ENCODE assay signal across 1 cellular context in the genomic region with DNA sequence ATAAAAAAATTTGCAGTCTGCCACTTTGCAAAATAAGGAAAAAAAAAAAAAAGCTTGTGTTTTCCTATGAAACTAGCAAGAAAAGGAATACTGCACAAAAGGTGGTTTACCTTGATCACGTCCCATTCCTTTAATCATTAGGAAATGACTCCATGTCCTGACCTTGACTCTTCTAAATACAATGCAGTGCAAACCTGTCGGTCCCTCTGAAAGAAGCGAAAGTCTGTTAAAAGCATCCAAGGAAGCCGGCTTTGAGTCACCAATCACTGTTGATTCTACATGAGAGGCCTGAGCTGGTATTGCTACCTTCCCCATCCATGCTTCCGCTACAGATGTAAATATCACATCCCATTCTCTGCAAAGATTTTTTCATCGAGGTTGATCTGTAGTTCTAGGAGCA.
A peak's percentile ranks its signal among the peaks of the same experiment; 100 is the strongest.
TF ChIP-seq lines count a peak whose summit lies in the region.

No MANE protein-coding gene starts in this region.

TF ChIP-seq in HepG2, 621 proteins besides CTCF, POLR2A, EP300 and RAD21 (continued from another document):
- TF ChIP-seq, protein P1, sequence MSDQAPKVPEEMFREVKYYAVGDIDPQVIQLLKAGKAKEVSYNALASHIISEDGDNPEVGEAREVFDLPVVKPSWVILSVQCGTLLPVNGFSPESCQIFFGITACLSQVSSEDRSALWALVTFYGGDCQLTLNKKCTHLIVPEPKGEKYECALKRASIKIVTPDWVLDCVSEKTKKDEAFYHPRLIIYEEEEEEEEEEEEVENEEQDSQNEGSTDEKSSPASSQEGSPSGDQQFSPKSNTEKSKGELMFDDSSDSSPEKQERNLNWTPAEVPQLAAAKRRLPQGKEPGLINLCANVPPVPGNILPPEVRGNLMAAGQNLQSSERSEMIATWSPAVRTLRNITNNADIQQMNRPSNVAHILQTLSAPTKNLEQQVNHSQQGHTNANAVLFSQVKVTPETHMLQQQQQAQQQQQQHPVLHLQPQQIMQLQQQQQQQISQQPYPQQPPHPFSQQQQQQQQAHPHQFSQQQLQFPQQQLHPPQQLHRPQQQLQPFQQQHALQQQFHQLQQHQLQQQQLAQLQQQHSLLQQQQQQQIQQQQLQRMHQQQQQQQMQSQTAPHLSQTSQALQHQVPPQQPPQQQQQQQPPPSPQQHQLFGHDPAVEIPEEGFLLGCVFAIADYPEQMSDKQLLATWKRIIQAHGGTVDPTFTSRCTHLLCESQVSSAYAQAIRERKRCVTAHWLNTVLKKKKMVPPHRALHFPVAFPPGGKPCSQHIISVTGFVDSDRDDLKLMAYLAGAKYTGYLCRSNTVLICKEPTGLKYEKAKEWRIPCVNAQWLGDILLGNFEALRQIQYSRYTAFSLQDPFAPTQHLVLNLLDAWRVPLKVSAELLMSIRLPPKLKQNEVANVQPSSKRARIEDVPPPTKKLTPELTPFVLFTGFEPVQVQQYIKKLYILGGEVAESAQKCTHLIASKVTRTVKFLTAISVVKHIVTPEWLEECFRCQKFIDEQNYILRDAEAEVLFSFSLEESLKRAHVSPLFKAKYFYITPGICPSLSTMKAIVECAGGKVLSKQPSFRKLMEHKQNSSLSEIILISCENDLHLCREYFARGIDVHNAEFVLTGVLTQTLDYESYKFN (CRISPR knock-in tag; conservative IDR thresholded peaks at IDR 0.05) = peak; percentile 58
- TF ChIP-seq NFYC (CRISPR knock-in tag; IDR thresholded peaks at IDR 0.05) (peak; percentile 18; the same call in 1 of the 2 replicates), FOSL2 (CRISPR knock-in tag; IDR thresholded peaks at IDR 0.05) (peak; percentile 91), FOXK1 (CRISPR knock-in tag; IDR thresholded peaks at IDR 0.05; ENCODE audit: borderline replicate concordance, low read depth) (peak; percentile 52; the same call in 1 of the 2 replicates), GFI1 (CRISPR knock-in tag; IDR thresholded peaks at IDR 0.05; ENCODE audit: borderline replicate concordance) (peak; percentile 24; the same call in 1 of the 2 replicates), TEAD3 (CRISPR knock-in tag; optimal IDR thresholded peaks at IDR 0.05; ENCODE audit: borderline replicate concordance) (peak; percentile 54), CREM (IDR thresholded peaks at IDR 0.05) (peak; percentile 79), CREM (CRISPR knock-in tag; IDR thresholded peaks at IDR 0.05) (no peak), ARID3A (IDR thresholded peaks at IDR 0.05; ENCODE audit: low read depth, low read length) (peak; percentile 51; the same call in 1 of the 2 replicates), ZNF576 (CRISPR knock-in tag; IDR thresholded peaks at IDR 0.05) (no peak), SNRNP70 (IDR thresholded peaks at IDR 0.05; ENCODE audit: low read depth, low read length) (no peak), ZSCAN31 (CRISPR knock-in tag; IDR thresholded peaks at IDR 0.05; ENCODE audit: low read depth) (no peak), ZNF768 (CRISPR knock-in tag; IDR thresholded peaks at IDR 0.05) (no peak), THAP11 (CRISPR knock-in tag; IDR thresholded peaks at IDR 0.05) (peak; percentile 36; the same call in 1 of the 2 replicates), ZNF784 (CRISPR knock-in tag; IDR thresholded peaks at IDR 0.05; ENCODE audit: borderline replicate concordance) (no peak), SAP130 (CRISPR knock-in tag; IDR thresholded peaks at IDR 0.05; ENCODE audit: low read depth) (peak; percentile 48), AHDC1 (CRISPR knock-in tag; IDR thresholded peaks at IDR 0.05; ENCODE audit: borderline replicate concordance) (peak; percentile 67; the same call in 1 of the 2 replicates), GATAD1 (CRISPR knock-in tag; IDR thresholded peaks at IDR 0.05) (0 out of 2 replicates have a peak, but pooled peaks have one; percentile 32), KAT8 (CRISPR knock-in tag; IDR thresholded peaks at IDR 0.05) (peak; percentile 33; the same call in 1 of the 2 replicates)
- TF ChIP-seq, protein P2, sequence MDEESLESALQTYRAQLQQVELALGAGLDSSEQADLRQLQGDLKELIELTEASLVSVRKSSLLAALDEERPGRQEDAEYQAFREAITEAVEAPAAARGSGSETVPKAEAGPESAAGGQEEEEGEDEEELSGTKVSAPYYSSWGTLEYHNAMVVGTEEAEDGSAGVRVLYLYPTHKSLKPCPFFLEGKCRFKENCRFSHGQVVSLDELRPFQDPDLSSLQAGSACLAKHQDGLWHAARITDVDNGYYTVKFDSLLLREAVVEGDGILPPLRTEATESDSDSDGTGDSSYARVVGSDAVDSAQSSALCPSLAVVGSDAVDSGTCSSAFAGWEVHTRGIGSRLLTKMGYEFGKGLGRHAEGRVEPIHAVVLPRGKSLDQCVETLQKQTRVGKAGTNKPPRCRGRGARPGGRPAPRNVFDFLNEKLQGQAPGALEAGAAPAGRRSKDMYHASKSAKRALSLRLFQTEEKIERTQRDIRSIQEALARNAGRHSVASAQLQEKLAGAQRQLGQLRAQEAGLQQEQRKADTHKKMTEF (CRISPR knock-in tag; IDR thresholded peaks at IDR 0.05) = peak; percentile 68
